ENCODE assay signal across 8 cellular contexts in the genomic region with DNA sequence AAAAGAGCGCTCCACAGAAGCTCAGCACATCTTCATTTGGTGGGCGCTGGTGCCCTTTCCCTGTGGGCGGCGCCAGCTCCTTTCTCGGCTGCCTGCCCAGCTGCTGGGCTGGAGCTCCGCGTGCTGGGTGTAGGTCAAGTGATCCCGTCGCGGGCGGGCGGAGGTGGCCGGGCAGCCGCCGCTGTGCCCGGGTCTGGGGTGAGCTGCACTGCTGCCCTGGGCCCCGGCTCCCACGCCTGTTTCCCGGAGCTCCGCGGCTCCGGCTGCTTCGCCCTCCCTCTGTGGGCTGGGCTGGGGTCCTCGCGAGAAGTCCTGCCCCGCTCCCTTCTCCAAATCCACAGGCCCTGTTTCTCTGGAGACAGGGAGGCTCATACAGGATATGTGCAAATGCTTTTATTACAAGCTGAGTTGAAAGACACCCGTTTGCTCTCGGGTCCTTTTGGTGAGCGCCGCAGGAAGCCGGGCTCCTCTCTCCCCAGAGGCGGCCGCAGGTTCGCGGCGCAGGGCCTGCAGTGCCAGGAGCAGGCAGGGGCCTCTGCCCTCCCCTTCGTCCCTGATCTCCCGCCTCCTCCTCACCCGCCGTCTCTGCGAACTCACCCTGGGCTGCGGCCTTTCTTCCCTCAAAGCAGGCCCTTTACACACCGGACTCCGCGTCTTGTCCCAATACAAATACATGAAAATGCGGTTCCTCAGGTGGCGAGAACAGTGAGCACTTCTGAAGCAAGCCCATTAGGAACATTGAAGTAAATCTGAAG.
DNase-seq lines count a peak whose midpoint lies in the region; ATAC-seq and TF ChIP-seq lines count a peak whose summit lies in the region.

No MANE protein-coding gene starts in this region.

- peaks cover 15% of the 10 kb centered on the region for H3K4me1 ChIP-seq in smooth muscle cell (ENCODE audit: low read depth)

- H2AFZ ChIP-seq in smooth muscle cell (ENCODE audit: low read depth): peak overlapping the region; percentile 98

- intact Hi-C loops in activated B cell treated with CpG ODN at 0.5 μM for 24 hours (cut with micrococcal nuclease): no loop called here

- H3K9me3 ChIP-seq in smooth muscle cell (replicated peaks; ENCODE audit: low read depth): no peaks in the 10 kb centered on the region

- peak overlapping the region; percentile 46 for H3K9ac ChIP-seq in smooth muscle cell (ENCODE audit: low read depth)

- ATAC-seq in GM18505 (IDR thresholded peaks at IDR 0.05; ENCODE audit: unreplicated experiment): peak; percentile 50
- peak; percentile 55 for ATAC-seq in HG03066 (IDR thresholded peaks at IDR 0.05; ENCODE audit: low read depth, unreplicated experiment)
- peak; percentile 58 for ATAC-seq in activated B cell treated with CpG ODN at 0.5 μM for 24 hours (ENCODE audit: low read depth)

- H3K27me3 Mint-ChIP-seq in activated B cell treated with CpG ODN at 0.5 μM for 24 hours: peaks cover 46% of the 10 kb centered on the region

- H3K4me1 Mint-ChIP-seq in activated B cell treated with CpG ODN at 0.5 μM for 24 hours: peaks cover 12% of the 10 kb centered on the region

- no peak for TF ChIP-seq POLR2A in GM18505 (IDR thresholded peaks at IDR 0.05; ENCODE audit: borderline replicate concordance, extremely low read depth, insufficient read depth, insufficient read length)

- CTCF ChIA-PET in activated B cell treated with CpG ODN at 0.5 μM for 24 hours (lab: Charles Lee): interaction anchor here (0.6 to 1.7 kb wide), 4 partner anchors 15 to 1137 kb away, joined by 3 to 5 read pairs (median 3); partner anchors contain the start of gene CAPRIN2

- peak overlapping the region; percentile 91 for H3K4me3 Mint-ChIP-seq in activated B cell treated with CpG ODN at 0.5 μM for 24 hours

- no peaks in the 10 kb centered on the region for H3K36me3 Mint-ChIP-seq in activated B cell treated with CpG ODN at 0.5 μM for 24 hours (ENCODE audit: low read depth)

- peak overlapping the region; percentile 54 for H3K27ac ChIP-seq in layer of hippocampus (ENCODE audit: low read depth, low read length)
- peak overlapping the region; percentile 7 for H3K27ac ChIP-seq in smooth muscle cell (ENCODE audit: low read depth)

- no peaks in the 10 kb centered on the region for H3K36me3 ChIP-seq in smooth muscle cell (ENCODE audit: low read depth)

- no peak overlapping the region for H3K27ac Mint-ChIP-seq in activated B cell treated with CpG ODN at 0.5 μM for 24 hours

- no peaks in the 10 kb centered on the region for H4K20me1 ChIP-seq in smooth muscle cell (ENCODE audit: low read depth)

- TF ChIP-seq CTCF in activated B cell treated with CpG ODN at 0.5 μM for 24 hours (IDR thresholded peaks at IDR 0.05) (no peak), smooth muscle cell (IDR thresholded peaks at IDR 0.05; ENCODE audit: borderline replicate concordance, insufficient read depth, poor library complexity, severe bottlenecking) (no peak)

- H3F3A ChIP-seq in smooth muscle cell (ENCODE audit: low read depth): no peaks in the 10 kb centered on the region

- peak overlapping the region; percentile 89 for H3K4me2 ChIP-seq in smooth muscle cell

- peak overlapping the region; percentile 60 for H3K4me3 ChIP-seq in smooth muscle cell

- DNase-seq in activated B cell treated with CpG ODN at 0.5 μM for 24 hours (peak; percentile 24), cortex of kidney (lab: John Stamatoyannopoulos, UW) (peak; percentile 10), smooth muscle cell (lab: John Stamatoyannopoulos, UW; ENCODE audit: unreplicated experiment) (peak; percentile 52), DMS114 treated with DMSO at 0.1 percent for 48 hours (lab: John Stamatoyannopoulos, UW; ENCODE audit: unreplicated experiment) (no peak), DMS 273 treated with DMSO at 0.1 percent for 48 hours (lab: John Stamatoyannopoulos, UW) (no peak)

- H3K27me3 ChIP-seq in layer of hippocampus (ENCODE audit: control insufficient read depth, insufficient read depth, low read length) (no peaks in the 10 kb centered on the region), smooth muscle cell (ENCODE audit: low read depth) (peaks cover 5% of the 10 kb centered on the region)

- POLR2A ChIA-PET in activated B cell treated with CpG ODN at 0.5 μM for 24 hours (lab: Charles Lee): interaction anchor here (0.7 to 1.3 kb wide), 2 partner anchors 69 to 127 kb away, joined by 3 to 4 read pairs; partner anchors contain the start of gene IPO8

- WGBS in smooth muscle cell (ENCODE audit: low lambda C conversion rate): 1% methylated on average over 44 of the region's 47 CpGs

- H3K9me3 Mint-ChIP-seq in activated B cell treated with CpG ODN at 0.5 μM for 24 hours: no peaks in the 10 kb centered on the region

- no peaks in the 10 kb centered on the region for H3K79me2 ChIP-seq in smooth muscle cell (ENCODE audit: low read depth)

Comparison
In these comparisons a context has a peak if more than half of its experiments do, and no peak if none do; other contexts are left out.
1. DNase-seq: peak in activated B cell treated with CpG ODN at 0.5 μM for 24 hours (single experiment), cortex of kidney (single experiment) and smooth muscle cell (single experiment); none in DMS114 treated with DMSO at 0.1 percent for 48 hours (single experiment) and DMS 273 treated with DMSO at 0.1 percent for 48 hours (single experiment).
2. Peak in every context shown above with its lines, with median percentiles within 50 percentile points of each other: ATAC-seq.